ENCODE assay signal across 1 cellular context in the genomic region with DNA sequence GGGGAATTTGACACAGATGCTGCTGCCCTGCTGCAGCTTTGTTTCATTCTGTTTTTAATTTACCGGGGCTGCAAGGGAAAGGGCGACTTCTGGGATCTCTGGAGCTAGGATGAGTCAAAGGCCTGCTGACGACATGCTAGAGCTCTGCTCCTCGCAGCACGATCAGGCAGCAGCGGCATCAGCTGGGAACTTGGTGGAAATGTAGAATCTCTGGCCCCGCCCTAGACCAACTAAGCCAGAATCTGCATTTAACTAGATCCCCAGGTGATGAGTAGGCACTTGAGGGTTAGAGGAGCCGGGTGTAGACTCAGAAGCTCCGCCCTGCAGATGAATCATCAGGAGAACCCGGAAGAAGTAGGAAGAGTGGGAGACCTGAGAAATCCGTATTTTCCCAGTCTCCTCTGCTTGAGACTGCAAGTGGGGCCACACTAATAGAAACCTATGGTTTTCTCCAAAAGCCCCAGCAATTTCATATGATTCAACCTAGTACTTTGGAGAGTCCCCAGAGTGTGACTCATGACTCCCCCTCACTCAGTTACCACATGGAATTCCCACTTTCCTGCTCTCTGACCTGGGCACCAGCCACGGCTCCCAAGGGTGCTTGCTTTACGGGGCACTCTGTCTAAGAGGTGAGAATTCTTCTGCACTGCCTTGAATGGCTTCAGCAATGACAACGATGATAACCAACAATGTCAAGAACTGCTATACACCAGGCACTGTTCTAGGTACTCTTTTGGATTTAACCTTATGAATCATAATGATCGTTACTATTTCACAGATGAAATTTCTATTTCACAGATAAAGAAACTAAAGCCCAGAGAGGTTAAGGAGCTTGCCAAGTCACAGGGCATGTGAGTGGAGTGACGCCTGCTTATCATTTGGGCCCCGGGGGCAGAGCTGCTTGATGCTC.
TF ChIP-seq lines count a peak whose summit lies in the region.

No MANE protein-coding gene starts in this region.

TF ChIP-seq in K562, 482 proteins besides CTCF, POLR2A, EP300 and RAD21 (continued from another document and continues in another):
- TF ChIP-seq, protein P1, sequence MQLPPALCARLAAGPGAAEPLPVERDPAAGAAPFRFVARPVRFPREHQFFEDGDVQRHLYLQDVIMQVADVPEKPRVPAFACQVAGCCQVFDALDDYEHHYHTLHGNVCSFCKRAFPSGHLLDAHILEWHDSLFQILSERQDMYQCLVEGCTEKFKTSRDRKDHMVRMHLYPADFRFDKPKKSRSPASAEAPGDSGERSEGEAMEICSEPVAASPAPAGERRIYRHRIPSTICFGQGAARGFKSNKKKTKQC (CRISPR knock-in tag; IDR thresholded peaks at IDR 0.05) = no peak
- peak; percentile 95 for TF ChIP-seq JUN (IDR thresholded peaks at IDR 0.05; ENCODE audit: borderline replicate concordance, low read depth, low read length)
- no peak for TF ChIP-seq JUN (CRISPR knock-in tag; IDR thresholded peaks at IDR 0.05; ENCODE audit: borderline replicate concordance)
- TF ChIP-seq SMARCC2 (IDR thresholded peaks at IDR 0.05; ENCODE audit: low read depth) = no peak; the same call in 1 of the 2 replicates
- TF ChIP-seq, protein P2, sequence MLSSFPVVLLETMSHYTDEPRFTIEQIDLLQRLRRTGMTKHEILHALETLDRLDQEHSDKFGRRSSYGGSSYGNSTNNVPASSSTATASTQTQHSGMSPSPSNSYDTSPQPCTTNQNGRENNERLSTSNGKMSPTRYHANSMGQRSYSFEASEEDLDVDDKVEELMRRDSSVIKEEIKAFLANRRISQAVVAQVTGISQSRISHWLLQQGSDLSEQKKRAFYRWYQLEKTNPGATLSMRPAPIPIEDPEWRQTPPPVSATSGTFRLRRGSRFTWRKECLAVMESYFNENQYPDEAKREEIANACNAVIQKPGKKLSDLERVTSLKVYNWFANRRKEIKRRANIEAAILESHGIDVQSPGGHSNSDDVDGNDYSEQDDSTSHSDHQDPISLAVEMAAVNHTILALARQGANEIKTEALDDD (IDR thresholded peaks at IDR 0.05) = peak; percentile 97
- TF ChIP-seq, protein P3, sequence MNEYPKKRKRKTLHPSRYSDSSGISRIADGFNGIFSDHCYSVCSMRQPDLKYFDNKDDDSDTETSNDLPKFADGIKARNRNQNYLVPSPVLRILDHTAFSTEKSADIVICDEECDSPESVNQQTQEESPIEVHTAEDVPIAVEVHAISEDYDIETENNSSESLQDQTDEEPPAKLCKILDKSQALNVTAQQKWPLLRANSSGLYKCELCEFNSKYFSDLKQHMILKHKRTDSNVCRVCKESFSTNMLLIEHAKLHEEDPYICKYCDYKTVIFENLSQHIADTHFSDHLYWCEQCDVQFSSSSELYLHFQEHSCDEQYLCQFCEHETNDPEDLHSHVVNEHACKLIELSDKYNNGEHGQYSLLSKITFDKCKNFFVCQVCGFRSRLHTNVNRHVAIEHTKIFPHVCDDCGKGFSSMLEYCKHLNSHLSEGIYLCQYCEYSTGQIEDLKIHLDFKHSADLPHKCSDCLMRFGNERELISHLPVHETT (CRISPR knock-in tag; conservative IDR thresholded peaks at IDR 0.05 in 1 of 2, IDR thresholded peaks at IDR 0.05 in 1 of 2) = peak in 1 of 2 experiments; percentile 73; a peak in 2 of 4 replicates
- no peak for TF ChIP-seq ZBTB1 (CRISPR knock-in tag; IDR thresholded peaks at IDR 0.05; ENCODE audit: borderline replicate concordance, low read depth)
- TF ChIP-seq, protein P4, sequence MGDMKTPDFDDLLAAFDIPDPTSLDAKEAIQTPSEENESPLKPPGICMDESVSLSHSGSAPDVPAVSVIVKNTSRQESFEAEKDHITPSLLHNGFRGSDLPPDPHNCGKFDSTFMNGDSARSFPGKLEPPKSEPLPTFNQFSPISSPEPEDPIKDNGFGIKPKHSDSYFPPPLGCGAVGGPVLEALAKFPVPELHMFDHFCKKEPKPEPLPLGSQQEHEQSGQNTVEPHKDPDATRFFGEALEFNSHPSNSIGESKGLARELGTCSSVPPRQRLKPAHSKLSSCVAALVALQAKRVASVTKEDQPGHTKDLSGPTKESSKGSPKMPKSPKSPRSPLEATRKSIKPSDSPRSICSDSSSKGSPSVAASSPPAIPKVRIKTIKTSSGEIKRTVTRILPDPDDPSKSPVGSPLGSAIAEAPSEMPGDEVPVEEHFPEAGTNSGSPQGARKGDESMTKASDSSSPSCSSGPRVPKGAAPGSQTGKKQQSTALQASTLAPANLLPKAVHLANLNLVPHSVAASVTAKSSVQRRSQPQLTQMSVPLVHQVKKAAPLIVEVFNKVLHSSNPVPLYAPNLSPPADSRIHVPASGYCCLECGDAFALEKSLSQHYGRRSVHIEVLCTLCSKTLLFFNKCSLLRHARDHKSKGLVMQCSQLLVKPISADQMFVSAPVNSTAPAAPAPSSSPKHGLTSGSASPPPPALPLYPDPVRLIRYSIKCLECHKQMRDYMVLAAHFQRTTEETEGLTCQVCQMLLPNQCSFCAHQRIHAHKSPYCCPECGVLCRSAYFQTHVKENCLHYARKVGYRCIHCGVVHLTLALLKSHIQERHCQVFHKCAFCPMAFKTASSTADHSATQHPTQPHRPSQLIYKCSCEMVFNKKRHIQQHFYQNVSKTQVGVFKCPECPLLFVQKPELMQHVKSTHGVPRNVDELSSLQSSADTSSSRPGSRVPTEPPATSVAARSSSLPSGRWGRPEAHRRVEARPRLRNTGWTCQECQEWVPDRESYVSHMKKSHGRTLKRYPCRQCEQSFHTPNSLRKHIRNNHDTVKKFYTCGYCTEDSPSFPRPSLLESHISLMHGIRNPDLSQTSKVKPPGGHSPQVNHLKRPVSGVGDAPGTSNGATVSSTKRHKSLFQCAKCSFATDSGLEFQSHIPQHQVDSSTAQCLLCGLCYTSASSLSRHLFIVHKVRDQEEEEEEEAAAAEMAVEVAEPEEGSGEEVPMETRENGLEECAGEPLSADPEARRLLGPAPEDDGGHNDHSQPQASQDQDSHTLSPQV (IDR thresholded peaks at IDR 0.05) = peak; percentile 75
- no peak for TF ChIP-seq ZC3H4 (CRISPR knock-in tag; IDR thresholded peaks at IDR 0.05; ENCODE audit: borderline replicate concordance)
- no peak for TF ChIP-seq TRIM24 (IDR thresholded peaks at IDR 0.05)
- TF ChIP-seq, protein P5, sequence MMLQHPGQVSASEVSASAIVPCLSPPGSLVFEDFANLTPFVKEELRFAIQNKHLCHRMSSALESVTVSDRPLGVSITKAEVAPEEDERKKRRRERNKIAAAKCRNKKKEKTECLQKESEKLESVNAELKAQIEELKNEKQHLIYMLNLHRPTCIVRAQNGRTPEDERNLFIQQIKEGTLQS (IDR thresholded peaks at IDR 0.05) = peak; percentile 96
- TF ChIP-seq, protein P5 (CRISPR knock-in tag; conservative IDR thresholded peaks at IDR 0.05) = peak; percentile 87
- no peak for TF ChIP-seq ZNF696 (CRISPR knock-in tag; conservative IDR thresholded peaks at IDR 0.05)
- TF ChIP-seq NR4A1 (CRISPR knock-in tag; IDR thresholded peaks at IDR 0.05) = no peak
- peak; percentile 93 for TF ChIP-seq NR4A1 (tag; IDR thresholded peaks at IDR 0.05)
- no peak for TF ChIP-seq ZNF707 (CRISPR knock-in tag; conservative IDR thresholded peaks at IDR 0.05)
- TF ChIP-seq, protein P6, sequence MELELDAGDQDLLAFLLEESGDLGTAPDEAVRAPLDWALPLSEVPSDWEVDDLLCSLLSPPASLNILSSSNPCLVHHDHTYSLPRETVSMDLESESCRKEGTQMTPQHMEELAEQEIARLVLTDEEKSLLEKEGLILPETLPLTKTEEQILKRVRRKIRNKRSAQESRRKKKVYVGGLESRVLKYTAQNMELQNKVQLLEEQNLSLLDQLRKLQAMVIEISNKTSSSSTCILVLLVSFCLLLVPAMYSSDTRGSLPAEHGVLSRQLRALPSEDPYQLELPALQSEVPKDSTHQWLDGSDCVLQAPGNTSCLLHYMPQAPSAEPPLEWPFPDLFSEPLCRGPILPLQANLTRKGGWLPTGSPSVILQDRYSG (tag; conservative IDR thresholded peaks at IDR 0.05; ENCODE audit: low read depth) = peak; percentile 92
- TF ChIP-seq CC2D1A (IDR thresholded peaks at IDR 0.05) = peak; percentile 64
- TF ChIP-seq ZNF408 (CRISPR knock-in tag; IDR thresholded peaks at IDR 0.05; ENCODE audit: low read depth) = no peak
- TF ChIP-seq RBM15 (IDR thresholded peaks at IDR 0.05; ENCODE audit: insufficient read depth, low read length) = no peak
- TF ChIP-seq WHSC1 (IDR thresholded peaks at IDR 0.05; ENCODE audit: low read length) = no peak
- TF ChIP-seq RBFOX2 (IDR thresholded peaks at IDR 0.05; ENCODE audit: low read depth, low read length) = peak; percentile 41; the same call in 1 of the 2 replicates
- TF ChIP-seq CTBP1 (IDR thresholded peaks at IDR 0.05; ENCODE audit: borderline replicate concordance) = peak; percentile 89
- no peak for TF ChIP-seq TCFL5 (CRISPR knock-in tag; conservative IDR thresholded peaks at IDR 0.05)
- peak; percentile 76 for TF ChIP-seq EP400 (IDR thresholded peaks at IDR 0.05)
- TF ChIP-seq, protein P7, sequence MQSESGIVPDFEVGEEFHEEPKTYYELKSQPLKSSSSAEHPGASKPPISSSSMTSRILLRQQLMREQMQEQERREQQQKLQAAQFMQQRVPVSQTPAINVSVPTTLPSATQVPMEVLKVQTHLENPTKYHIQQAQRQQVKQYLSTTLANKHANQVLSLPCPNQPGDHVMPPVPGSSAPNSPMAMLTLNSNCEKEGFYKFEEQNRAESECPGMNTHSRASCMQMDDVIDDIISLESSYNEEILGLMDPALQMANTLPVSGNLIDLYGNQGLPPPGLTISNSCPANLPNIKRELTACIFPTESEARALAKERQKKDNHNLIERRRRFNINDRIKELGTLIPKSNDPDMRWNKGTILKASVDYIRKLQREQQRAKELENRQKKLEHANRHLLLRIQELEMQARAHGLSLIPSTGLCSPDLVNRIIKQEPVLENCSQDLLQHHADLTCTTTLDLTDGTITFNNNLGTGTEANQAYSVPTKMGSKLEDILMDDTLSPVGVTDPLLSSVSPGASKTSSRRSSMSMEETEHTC (IDR thresholded peaks at IDR 0.05) = 0 out of 2 replicates have a peak, but pooled peaks have one; percentile 19
- TF ChIP-seq TAL1 (IDR thresholded peaks at IDR 0.05) = peak; percentile 4; the same call in 1 of the 2 replicates
- peak; percentile 59 for TF ChIP-seq SMAD4 (CRISPR knock-in tag; conservative IDR thresholded peaks at IDR 0.05)
- TF ChIP-seq, protein P8, sequence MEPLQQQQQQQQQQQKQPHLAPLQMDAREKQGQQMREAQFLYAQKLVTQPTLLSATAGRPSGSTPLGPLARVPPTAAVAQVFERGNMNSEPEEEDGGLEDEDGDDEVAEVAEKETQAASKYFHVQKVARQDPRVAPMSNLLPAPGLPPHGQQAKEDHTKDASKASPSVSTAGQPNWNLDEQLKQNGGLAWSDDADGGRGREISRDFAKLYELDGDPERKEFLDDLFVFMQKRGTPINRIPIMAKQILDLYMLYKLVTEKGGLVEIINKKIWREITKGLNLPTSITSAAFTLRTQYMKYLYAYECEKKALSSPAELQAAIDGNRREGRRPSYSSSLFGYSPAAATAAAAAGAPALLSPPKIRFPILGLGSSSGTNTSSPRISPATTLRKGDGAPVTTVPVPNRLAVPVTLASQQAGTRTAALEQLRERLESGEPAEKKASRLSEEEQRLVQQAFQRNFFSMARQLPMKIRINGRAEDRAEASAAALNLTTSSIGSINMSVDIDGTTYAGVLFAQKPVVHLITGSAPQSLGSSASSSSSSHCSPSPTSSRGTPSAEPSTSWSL (CRISPR knock-in tag; IDR thresholded peaks at IDR 0.05; ENCODE audit: borderline replicate concordance) = no peak
- no peak for TF ChIP-seq SREBF2 (CRISPR knock-in tag; IDR thresholded peaks at IDR 0.05)
- TF ChIP-seq, protein P9, sequence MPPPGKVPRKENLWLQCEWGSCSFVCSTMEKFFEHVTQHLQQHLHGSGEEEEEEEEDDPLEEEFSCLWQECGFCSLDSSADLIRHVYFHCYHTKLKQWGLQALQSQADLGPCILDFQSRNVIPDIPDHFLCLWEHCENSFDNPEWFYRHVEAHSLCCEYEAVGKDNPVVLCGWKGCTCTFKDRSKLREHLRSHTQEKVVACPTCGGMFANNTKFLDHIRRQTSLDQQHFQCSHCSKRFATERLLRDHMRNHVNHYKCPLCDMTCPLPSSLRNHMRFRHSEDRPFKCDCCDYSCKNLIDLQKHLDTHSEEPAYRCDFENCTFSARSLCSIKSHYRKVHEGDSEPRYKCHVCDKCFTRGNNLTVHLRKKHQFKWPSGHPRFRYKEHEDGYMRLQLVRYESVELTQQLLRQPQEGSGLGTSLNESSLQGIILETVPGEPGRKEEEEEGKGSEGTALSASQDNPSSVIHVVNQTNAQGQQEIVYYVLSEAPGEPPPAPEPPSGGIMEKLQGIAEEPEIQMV (tag; conservative IDR thresholded peaks at IDR 0.05; ENCODE audit: low read depth) = peak; percentile 63; the same call in 1 of the 2 replicates
- no peak; the same call in 1 of the 2 replicates for TF ChIP-seq CEBPG (CRISPR knock-in tag; IDR thresholded peaks at IDR 0.05)
- peak in 1 of 2 experiments; percentile 18; a peak in 1 of 4 replicates for TF ChIP-seq CEBPG (tag; conservative IDR thresholded peaks at IDR 0.05 in 1 of 2, IDR thresholded peaks at IDR 0.05 in 1 of 2)
- TF ChIP-seq SNRNP70 (optimal IDR thresholded peaks at IDR 0.05; ENCODE audit: low read depth, low read length) = no peak
- TF ChIP-seq, protein P10, sequence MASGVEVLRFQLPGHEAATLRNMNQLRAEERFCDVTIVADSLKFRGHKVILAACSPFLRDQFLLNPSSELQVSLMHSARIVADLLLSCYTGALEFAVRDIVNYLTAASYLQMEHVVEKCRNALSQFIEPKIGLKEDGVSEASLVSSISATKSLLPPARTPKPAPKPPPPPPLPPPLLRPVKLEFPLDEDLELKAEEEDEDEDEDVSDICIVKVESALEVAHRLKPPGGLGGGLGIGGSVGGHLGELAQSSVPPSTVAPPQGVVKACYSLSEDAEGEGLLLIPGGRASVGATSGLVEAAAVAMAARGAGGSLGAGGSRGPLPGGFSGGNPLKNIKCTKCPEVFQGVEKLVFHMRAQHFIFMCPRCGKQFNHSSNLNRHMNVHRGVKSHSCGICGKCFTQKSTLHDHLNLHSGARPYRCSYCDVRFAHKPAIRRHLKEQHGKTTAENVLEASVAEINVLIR (CRISPR knock-in tag; IDR thresholded peaks at IDR 0.05) = 0 out of 2 replicates have a peak, but pooled peaks have one; percentile 10
- peak; percentile 16 for TF ChIP-seq RBBP5 (IDR thresholded peaks at IDR 0.05; ENCODE audit: borderline replicate concordance, insufficient read depth, low read length, poor library complexity, severe bottlenecking)
- TF ChIP-seq MEIS2 (IDR thresholded peaks at IDR 0.05; ENCODE audit: partially characterized antibody) = peak; percentile 81
- no peak for TF ChIP-seq MECOM (CRISPR knock-in tag; IDR thresholded peaks at IDR 0.05)
- no peak for TF ChIP-seq ZZZ3 (IDR thresholded peaks at IDR 0.05)
- TF ChIP-seq ZNF77 (CRISPR knock-in tag; IDR thresholded peaks at IDR 0.05) = no peak
- peak; percentile 90 for TF ChIP-seq CREM (IDR thresholded peaks at IDR 0.05; ENCODE audit: low read depth)
- peak; percentile 76 for TF ChIP-seq TAF9B (IDR thresholded peaks at IDR 0.05; ENCODE audit: partially characterized antibody)
- peak; percentile 69 for TF ChIP-seq ARID1B (IDR thresholded peaks at IDR 0.05)
- TF ChIP-seq ZNF184 (CRISPR knock-in tag; IDR thresholded peaks at IDR 0.05) = no peak
- TF ChIP-seq, protein P11, sequence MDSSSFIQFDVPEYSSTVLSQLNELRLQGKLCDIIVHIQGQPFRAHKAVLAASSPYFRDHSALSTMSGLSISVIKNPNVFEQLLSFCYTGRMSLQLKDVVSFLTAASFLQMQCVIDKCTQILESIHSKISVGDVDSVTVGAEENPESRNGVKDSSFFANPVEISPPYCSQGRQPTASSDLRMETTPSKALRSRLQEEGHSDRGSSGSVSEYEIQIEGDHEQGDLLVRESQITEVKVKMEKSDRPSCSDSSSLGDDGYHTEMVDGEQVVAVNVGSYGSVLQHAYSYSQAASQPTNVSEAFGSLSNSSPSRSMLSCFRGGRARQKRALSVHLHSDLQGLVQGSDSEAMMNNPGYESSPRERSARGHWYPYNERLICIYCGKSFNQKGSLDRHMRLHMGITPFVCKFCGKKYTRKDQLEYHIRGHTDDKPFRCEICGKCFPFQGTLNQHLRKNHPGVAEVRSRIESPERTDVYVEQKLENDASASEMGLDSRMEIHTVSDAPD (CRISPR knock-in tag; IDR thresholded peaks at IDR 0.05) = no peak
